Comparison of ENCODE assay signal across 8 cellular contexts in genomic region chr2:144333144-144333555, GRCh38.
DNase-seq lines count a peak whose midpoint lies in the region; ATAC-seq, FAIRE-seq and TF ChIP-seq lines count a peak whose summit lies in the region.

No MANE protein-coding gene starts in this region.

- H3F3A ChIP-seq in OCI-LY1 (ENCODE audit: insufficient read depth, low read length), result 0 out of 2 replicates have a peak, but pooled peaks cover 4% of the 10 kb centered on the region

- H3K56ac ChIP-seq in H1 (replicated peaks; ENCODE audit: insufficient read length, low read depth, low read length), result peak overlapping the region; percentile 74

- no peak overlapping the region for H2BK120ac ChIP-seq in H1 (replicated peaks; ENCODE audit: low read depth, low read length)

- H2AFZ ChIP-seq in OCI-LY1 (ENCODE audit: low read length) (no peak overlapping the region), H1 (ENCODE audit: low read length) (peak overlapping the region; percentile 95)

- H4K20me1 ChIP-seq in OCI-LY1 (ENCODE audit: insufficient read depth, low read length) (no peaks in the 10 kb centered on the region), H1 (replicated peaks in 1 of 2; ENCODE audit: control insufficient read depth in 1 of 2, insufficient read depth in 2 of 2, low read length in 2 of 2) (no peaks in the 10 kb centered on the region)

- peaks cover 26% of the 10 kb centered on the region for H3K4me1 ChIP-seq in CD4-positive, alpha-beta memory T cell (ENCODE audit: insufficient read depth, low read length)
- H3K4me1 ChIP-seq in OCI-LY1 (ENCODE audit: insufficient read depth, low read length, severe bottlenecking), result peaks cover 52% of the 10 kb centered on the region
- H3K4me1 ChIP-seq in H1 (replicated peaks in 1 of 4; ENCODE audit: control insufficient read depth in 3 of 4, insufficient read depth in 4 of 4, low read length in 3 of 4), result peaks cover 3 to 10% (median 6%) of the 10 kb centered on the region in 4 experiments
- H3K4me1 ChIP-seq in neutrophil (ENCODE audit: control insufficient read depth in 1 of 2, insufficient read depth in 1 of 2, low read depth in 1 of 2, low read length in 1 of 2), result peaks cover 25 to 30% of the 10 kb centered on the region in 2 experiments

- H3K27ac ChIP-seq in CD4-positive, alpha-beta memory T cell (ENCODE audit: low read depth, low read length), result peak overlapping the region; percentile 53
- H3K27ac ChIP-seq in OCI-LY1 (ENCODE audit: low read depth, low read length, poor library complexity, severe bottlenecking) (peak overlapping the region; percentile 86), H1 (ENCODE audit: low read depth, low read length) (peak overlapping the region; percentile 67; the same call in 1 of the 2 replicates), neutrophil (peak overlapping the region; percentile 94)

- peak overlapping the region; percentile 88 for H3K18ac ChIP-seq in H1 (ENCODE audit: extremely low read depth, low read length)

- H2BK20ac ChIP-seq in H1 (ENCODE audit: low read length), result 0 out of 2 replicates have a peak overlapping the region, but pooled peaks have one; percentile 53

- H4K8ac ChIP-seq in H1 (ENCODE audit: extremely low read depth, insufficient read depth, low read length), result no peak overlapping the region

- H2BK5ac ChIP-seq in H1 (ENCODE audit: low read depth, low read length), result peak overlapping the region; percentile 84; the same call in 1 of the 2 replicates

- H3K23me2 ChIP-seq in H1 (ENCODE audit: low read depth, low read length), result peaks cover 12% of the 10 kb centered on the region

- H3K4me3 Mint-ChIP-seq in CD4-positive, alpha-beta memory T cell, result peak overlapping the region; percentile 87 to 96 (median 94)

- H3K4me3 ChIP-seq in CD4-positive, alpha-beta memory T cell (ENCODE audit: low read length in 2 of 2), result no peak overlapping the region
- H3K4me3 ChIP-seq in OCI-LY1 (ENCODE audit: low read depth, low read length, poor library complexity, severe bottlenecking), result peak overlapping the region; percentile 61
- H3K4me3 ChIP-seq in H1 (ENCODE audit: extremely low read depth in 1 of 4, insufficient read depth in 2 of 4, low read depth in 3 of 4, low read length in 4 of 4), result peak overlapping the region; percentile 44 to 76 (median 58); a peak in 7 of 8 replicates
- peak overlapping the region; percentile 69 to 85 for H3K4me3 ChIP-seq in neutrophil (ENCODE audit: low read depth in 1 of 2, low read length in 1 of 2)

- POLR2A ChIA-PET in CD4-positive, alpha-beta memory T cell (lab: Charles Lee; ENCODE audit: partially characterized antibody), result interaction anchor here (1.2 to 2.5 kb wide), 3 partner anchors 12 to 152 kb away, joined by 6 to 20 read pairs (median 7); no protein-coding TSS in a partner anchor
- POLR2A ChIA-PET in H1 (lab: Charles Lee; ENCODE audit: partially characterized antibody), result no interaction called here

- TF ChIP-seq EP300 in H1 (IDR thresholded peaks at IDR 0.05; ENCODE audit: borderline replicate concordance in 1 of 2, low read depth in 2 of 2, low read length in 2 of 2), result no peak

- no peak for DNase-seq in CD4-positive, alpha-beta memory T cell
- DNase-seq in H1 (ENCODE audit: low read depth in 1 of 2, low spot score in 2 of 2) (no peak), NCI-H1930 (lab: John Stamatoyannopoulos, UW) (no peak), NCI-H345 (lab: John Stamatoyannopoulos, UW) (no peak)

- no peak for TF ChIP-seq RAD21 in H1 (IDR thresholded peaks at IDR 0.05 in 1 of 2, conservative IDR thresholded peaks at IDR 0.05 in 1 of 2; ENCODE audit: low read depth in 2 of 2, low read length in 2 of 2)

- intact Hi-C loops in CD4-positive, alpha-beta memory T cell (cut with micrococcal nuclease), result loop anchor here (5.0 kb wide), 2 partner anchors 151 to 184 kb away; no protein-coding TSS in a partner anchor

- H3K27me3 Mint-ChIP-seq in CD4-positive, alpha-beta memory T cell, result no peaks in the 10 kb centered on the region

- H3K9ac ChIP-seq in OCI-LY1 (ENCODE audit: low read length) (peak overlapping the region; percentile 88), H1 (replicated peaks in 1 of 4; ENCODE audit: extremely low read depth in 1 of 4, low read depth in 3 of 4, low read length in 3 of 4) (peak overlapping the region in 2 of 4 experiments; percentile 68 to 70; a peak in 3 of 7 replicates)

- H3K36me3 Mint-ChIP-seq in CD4-positive, alpha-beta memory T cell, result peaks cover 0 to 11% of the 10 kb centered on the region in 2 donors

- no peaks in the 10 kb centered on the region for H3K27me3 ChIP-seq in CD4-positive, alpha-beta memory T cell (ENCODE audit: insufficient read depth, low read length)
- H3K27me3 ChIP-seq in OCI-LY1 (ENCODE audit: insufficient read depth, low read length), result no peaks in the 10 kb centered on the region
- no peaks in the 10 kb centered on the region; a peak in 1 of 7 replicates for H3K27me3 ChIP-seq in H1 (replicated peaks in 1 of 4; ENCODE audit: control insufficient read depth in 3 of 4, extremely low read depth in 1 of 4, insufficient read depth in 3 of 4, low read length in 3 of 4)
- H3K27me3 ChIP-seq in neutrophil, result no peaks in the 10 kb centered on the region

- TF ChIP-seq CTCF in OCI-LY1 (IDR thresholded peaks at IDR 0.05; ENCODE audit: low read length), result no peak
- TF ChIP-seq CTCF in H1 (IDR thresholded peaks at IDR 0.05; ENCODE audit: control extremely low read depth in 1 of 3, insufficient read depth in 1 of 3, low read depth in 1 of 3, low read length in 3 of 3), result no peak
- TF ChIP-seq CTCF in neutrophil (IDR thresholded peaks at IDR 0.05), result no peak

- H3K4me2 ChIP-seq in OCI-LY1 (ENCODE audit: low read length) (peak overlapping the region; percentile 89), H1 (ENCODE audit: insufficient read depth in 1 of 2, low read depth in 2 of 2, low read length in 2 of 2) (peak overlapping the region; percentile 76 to 89)

- WGBS in H1 (ENCODE audit: extremely low coverage in 1 of 2, insufficient coverage in 1 of 2, insufficient read length in 1 of 2, insufficient replicate concordance in 2 of 2, low coverage in 1 of 2, low lambda C conversion rate in 2 of 2, missing lambda C conversion rate in 1 of 2), 2 experiments, result 34% methylated on average over 9 of the region's 9 CpGs; no CpG with 5 or more reads in 1 of the 2 experiments

- no peak for FAIRE-seq in H1 (lab: Jason Lieb, UNC)

- CTCF ChIA-PET in CD4-positive, alpha-beta memory T cell (lab: Charles Lee; ENCODE audit: partially characterized antibody), result interaction anchor here (1.1 kb wide), 1 partner anchor 13 kb away, joined by 4 read pairs; no protein-coding TSS in a partner anchor
- CTCF ChIA-PET in H1 (lab: Charles Lee; ENCODE audit: partially characterized antibody), result interaction anchor here (1.5 kb wide), 1 partner anchor 19 kb away, joined by 6 read pairs; no protein-coding TSS in a partner anchor

- no peaks in the 10 kb centered on the region for H3K9me3 ChIP-seq in CD4-positive, alpha-beta memory T cell (ENCODE audit: control insufficient read depth in 1 of 2, low read length in 2 of 2)
- peaks cover 8% of the 10 kb centered on the region; the same call in 1 of the 2 replicates for H3K9me3 ChIP-seq in OCI-LY1 (ENCODE audit: low read length)
- H3K9me3 ChIP-seq in H1 (ENCODE audit: insufficient read depth in 2 of 2, low read depth in 1 of 2, low read length in 1 of 2), result no peaks in the 10 kb centered on the region
- no peaks in the 10 kb centered on the region for H3K9me3 ChIP-seq in neutrophil

- peak overlapping the region; percentile 86 for H4K5ac ChIP-seq in H1 (ENCODE audit: insufficient read length, low read depth, low read length)

- peak overlapping the region; percentile 96 for H2BK12ac ChIP-seq in H1 (ENCODE audit: low read depth, low read length)

- peak overlapping the region; percentile 78 to 99 (median 92) for H3K27ac Mint-ChIP-seq in CD4-positive, alpha-beta memory T cell

- no peak for ATAC-seq in HG02981 (IDR thresholded peaks at IDR 0.05; ENCODE audit: unreplicated experiment)
- no peak for ATAC-seq in GM18907 (IDR thresholded peaks at IDR 0.05; ENCODE audit: unreplicated experiment)

- H3K79me2 ChIP-seq in OCI-LY1 (ENCODE audit: insufficient read depth, low read length) (peaks cover 36% of the 10 kb centered on the region), H1 (ENCODE audit: control insufficient read depth in 1 of 2, insufficient read depth in 2 of 2, low read length in 2 of 2) (peaks cover 3 to 26% of the 10 kb centered on the region in 2 experiments; a peak in 2 of 4 replicates)

- H3K79me1 ChIP-seq in H1 (ENCODE audit: low read depth, low read length), result no peaks in the 10 kb centered on the region

- H2AK5ac ChIP-seq in H1 (ENCODE audit: low read depth, low read length), result no peak overlapping the region

- H3K23ac ChIP-seq in H1 (ENCODE audit: insufficient read length), result no peak overlapping the region

- no peak for TF ChIP-seq POLR2A in H1 (IDR thresholded peaks at IDR 0.05; ENCODE audit: control extremely low read depth in 1 of 2, low read depth in 2 of 2, low read length in 2 of 2)

- H3K14ac ChIP-seq in H1 (ENCODE audit: insufficient read length), result no peak overlapping the region

- H3K4ac ChIP-seq in H1 (replicated peaks; ENCODE audit: insufficient read length, low read depth, low read length), result no peak overlapping the region

- no peaks in the 10 kb centered on the region for H3K36me3 ChIP-seq in CD4-positive, alpha-beta memory T cell (ENCODE audit: insufficient read depth, low read length)
- H3K36me3 ChIP-seq in OCI-LY1 (ENCODE audit: insufficient read depth, low read length) (peaks cover 22% of the 10 kb centered on the region), H1 (ENCODE audit: control insufficient read depth in 2 of 4, insufficient read depth in 4 of 4, low read length in 3 of 4) (no peaks in the 10 kb centered on the region), neutrophil (no peaks in the 10 kb centered on the region)

- no peaks in the 10 kb centered on the region for H3K9me3 Mint-ChIP-seq in CD4-positive, alpha-beta memory T cell

- H3K4me1 Mint-ChIP-seq in CD4-positive, alpha-beta memory T cell, result peaks cover 12 to 36% (median 16%) of the 10 kb centered on the region in 4 donors

- no peaks in the 10 kb centered on the region for H3K9me2 ChIP-seq in OCI-LY1 (ENCODE audit: low read depth, low read length)

- peak overlapping the region; percentile 61 for H4K91ac ChIP-seq in H1 (replicated peaks; ENCODE audit: insufficient read length, low read length)

- H2BK15ac ChIP-seq in H1 (ENCODE audit: low read length), result peak overlapping the region; percentile 1; the same call in 1 of the 2 replicates

TF ChIP-seq in H1, 55 proteins besides CTCF, POLR2A, EP300 and RAD21 (continues in another document):
- TF ChIP-seq POU5F1 (IDR thresholded peaks at IDR 0.05; ENCODE audit: low read depth, low read length) (no peak), SIX5 (IDR thresholded peaks at IDR 0.05; ENCODE audit: low read depth, low read length) (no peak)

Comparison
In these comparisons a context has a peak if more than half of its experiments do, and no peak if none do; other contexts are left out.
1. H3K4me3 ChIP-seq: peak in OCI-LY1 (single experiment), H1 (4 of 4) and neutrophil (2 of 2); none in CD4-positive, alpha-beta memory T cell (0 of 2).
2. Peak in every context shown above with its lines, with median percentiles within 50 percentile points of each other: H3K27ac ChIP-seq.